ENCODE assay signal across 28 cellular contexts in genomic region chr3:156963096-156963495, GRCh38.
"Had no signal": no experiment of that assay in that cellular context is flagged by ENCODE, and none has a peak within 500 bp of the region (broad histone marks: within the 10 kb centered on the region; RNA-seq: fewer than 3 reads in every experiment).

No MANE protein-coding gene starts in this region.

- H3K4me1 Mint-ChIP-seq: activated CD4-positive, alpha-beta T cell treated with anti-CD3 and anti-CD28 coated beads, Interleukin-2, amount 10 ng/mL, durations not matched to agents 7 days and 5 days; activated naive CD4-positive, alpha-beta T cell treated with anti-CD3 and anti-CD28 coated beads, Interleukin-2, amount 10 ng/mL, durations not matched to agents 7 days and 5 days; activated naive CD8-positive, alpha-beta T cell treated with anti-CD3 and anti-CD28 coated beads, Interleukin-2, amount 10 ng/mL, durations not matched to agents 7 days and 5 days; brain; endodermal cell; WTC11 had no signal

- H3K36me3 ChIP-seq: ascending aorta, breast epithelium, esophagus squamous epithelium had no signal

- H3K36me3 Mint-ChIP-seq: activated naive CD4-positive, alpha-beta T cell treated with anti-CD3 and anti-CD28 coated beads, Interleukin-2, amount 10 ng/mL, durations not matched to agents 7 days and 5 days; activated naive CD4-positive, alpha-beta T cell treated with anti-CD3 and anti-CD28 coated beads, Interleukin-2, amount 50 U/mL, for 72 hours; activated naive CD8-positive, alpha-beta T cell treated with anti-CD3 and anti-CD28 coated beads, Interleukin-2, amount 10 ng/mL, durations not matched to agents 7 days and 5 days; brain had no signal

- H3K4me3 Mint-ChIP-seq: activated CD4-positive, alpha-beta memory T cell treated with anti-CD3 and anti-CD28 coated beads, Interleukin-2, amount 10 ng/mL, durations not matched to agents 7 days and 5 days; activated CD4-positive, alpha-beta T cell treated with anti-CD3 and anti-CD28 coated beads, Interleukin-2, amount 10 ng/mL, durations not matched to agents 7 days and 5 days; activated naive CD4-positive, alpha-beta T cell treated with anti-CD3 and anti-CD28 coated beads, Interleukin-2, amount 10 ng/mL, durations not matched to agents 7 days and 5 days; activated naive CD8-positive, alpha-beta T cell treated with anti-CD3 and anti-CD28 coated beads, Interleukin-2, amount 10 ng/mL, durations not matched to agents 7 days and 5 days; activated T-cell treated with anti-CD3 and anti-CD28 coated beads, Interleukin-2, amount 50 U/mL, for 24 hours; activated T-cell treated with anti-CD3 and anti-CD28 coated beads, Interleukin-2, amount 50 U/mL, for 72 hours; brain; central memory CD8-positive, alpha-beta T cell; dendritic cell treated with granulocyte-macrophage colony-stimulating factor and Interleukin-4, amounts not matched to agents 40 ng/mL and 50 ng/mL, for 4 days; endodermal cell; WTC11 had no signal

- H3K27me3 Mint-ChIP-seq: brain; dendritic cell treated with granulocyte-macrophage colony-stimulating factor and Interleukin-4, amounts not matched to agents 40 ng/mL and 50 ng/mL, for 4 days had no signal

- H3K27me3 ChIP-seq: ascending aorta, breast epithelium had no signal

- H3K9me3 Mint-ChIP-seq: activated CD4-positive, alpha-beta memory T cell treated with anti-CD3 and anti-CD28 coated beads, Interleukin-2, amount 10 ng/mL, durations not matched to agents 7 days and 5 days; activated CD4-positive, alpha-beta T cell treated with anti-CD3 and anti-CD28 coated beads, Interleukin-2, amount 10 ng/mL, durations not matched to agents 7 days and 5 days; activated naive CD4-positive, alpha-beta T cell treated with anti-CD3 and anti-CD28 coated beads, Interleukin-2, amount 10 ng/mL, durations not matched to agents 7 days and 5 days; activated naive CD8-positive, alpha-beta T cell treated with anti-CD3 and anti-CD28 coated beads, Interleukin-2, amount 10 ng/mL, durations not matched to agents 7 days and 5 days; activated T-cell treated with anti-CD3 and anti-CD28 coated beads, Interleukin-2, amount 50 U/mL, for 24 hours; central memory CD8-positive, alpha-beta T cell; dendritic cell treated with granulocyte-macrophage colony-stimulating factor and Interleukin-4, amounts not matched to agents 40 ng/mL and 50 ng/mL, for 4 days had no signal

- H3K4me3 ChIP-seq: ascending aorta, breast epithelium, coronary artery, dorsolateral prefrontal cortex, esophagus squamous epithelium had no signal

- H3K27ac Mint-ChIP-seq: activated CD4-positive, alpha-beta memory T cell treated with anti-CD3 and anti-CD28 coated beads, Interleukin-2, amount 10 ng/mL, durations not matched to agents 7 days and 5 days; activated CD4-positive, alpha-beta T cell treated with anti-CD3 and anti-CD28 coated beads, Interleukin-2, amount 10 ng/mL, durations not matched to agents 7 days and 5 days; activated naive CD4-positive, alpha-beta T cell treated with anti-CD3 and anti-CD28 coated beads, Interleukin-2, amount 10 ng/mL, durations not matched to agents 7 days and 5 days; activated naive CD4-positive, alpha-beta T cell treated with anti-CD3 and anti-CD28 coated beads, Interleukin-2, amount 50 U/mL, for 72 hours; activated naive CD8-positive, alpha-beta T cell treated with anti-CD3 and anti-CD28 coated beads, Interleukin-2, amount 10 ng/mL, durations not matched to agents 7 days and 5 days; activated T-cell treated with anti-CD3 and anti-CD28 coated beads, Interleukin-2, amount 50 U/mL, for 24 hours; activated T-cell treated with anti-CD3 and anti-CD28 coated beads, Interleukin-2, amount 50 U/mL, for 72 hours; brain; dendritic cell treated with granulocyte-macrophage colony-stimulating factor and Interleukin-4, amounts not matched to agents 40 ng/mL and 50 ng/mL, for 4 days; endodermal cell; WTC11 had no signal

- H3K4me1 ChIP-seq: ascending aorta, breast epithelium, esophagus squamous epithelium had no signal

- ATAC-seq: activated naive CD4-positive, alpha-beta T cell treated with anti-CD3 and anti-CD28 coated beads, Interleukin-2, amount 50 U/mL, for 72 hours; activated T-cell treated with anti-CD3 and anti-CD28 coated beads, Interleukin-2, amount 50 U/mL, for 72 hours; WTC11 had no signal

- H3K9me3 ChIP-seq: ascending aorta, breast epithelium, esophagus squamous epithelium had no signal

- DNase-seq: activated CD4-positive, alpha-beta memory T cell treated with anti-CD3 and anti-CD28 coated beads, Interleukin-2, amount 10 ng/mL, durations not matched to agents 7 days and 5 days; activated CD4-positive, alpha-beta T cell treated with anti-CD3 and anti-CD28 coated beads for 1 hour; activated CD4-positive, alpha-beta T cell treated with anti-CD3 and anti-CD28 coated beads for 4 hours; activated CD4-positive, alpha-beta T cell treated with anti-CD3 and anti-CD28 coated beads, Interleukin-2, amount 10 ng/mL, durations not matched to agents 7 days and 5 days; activated CD4-positive, alpha-beta T cell treated with anti-CD3 and anti-CD28 coated beads, Interleukin-2, amount 50 U/mL, for 4 hours; activated CD8-positive, alpha-beta memory T cell treated with anti-CD3 and anti-CD28 coated beads, Interleukin-2, amount 50 U/mL, for 48 hours; activated gamma-delta T cell; activated naive CD4-positive, alpha-beta T cell; activated naive CD4-positive, alpha-beta T cell treated with anti-CD3 and anti-CD28 coated beads, Interleukin-2, amount 10 ng/mL, durations not matched to agents 7 days and 5 days; activated naive CD8-positive, alpha-beta T cell treated with anti-CD3 and anti-CD28 coated beads, Interleukin-2, amount 10 ng/mL, durations not matched to agents 7 days and 5 days; activated T-cell treated with anti-CD3 and anti-CD28 coated beads for 4 hours; activated T-cell treated with anti-CD3 and anti-CD28 coated beads, Interleukin-2, amount 50 U/mL, for 24 hours; activated T-cell treated with anti-CD3 and anti-CD28 coated beads, Interleukin-2, amount 50 U/mL, for 72 hours; dorsolateral prefrontal cortex; effector memory CD4-positive, alpha-beta T cell; endodermal cell; erythroblast; esophagus squamous epithelium; T-helper 2 cell had no signal

- H3K27ac ChIP-seq: ascending aorta, breast epithelium, coronary artery, dorsolateral prefrontal cortex, esophagus squamous epithelium, VCaP had no signal
